10 cellular contexts compared by ENCODE assay signal in genomic region chr4:26020896-26021295, GRCh38.
DNase-seq lines count a peak whose midpoint lies in the region; ATAC-seq and TF ChIP-seq lines count a peak whose summit lies in the region.
"Had no signal": no experiment of that assay in that cellular context is flagged by ENCODE, and none has a peak within 500 bp of the region (broad histone marks: within the 10 kb centered on the region; RNA-seq: fewer than 3 reads in every experiment).

No MANE protein-coding gene starts in this region.

- H3K4me3 ChIP-seq in lower lobe of right lung (no peak overlapping the region), aorta (ENCODE audit: low read length in 2 of 2) (no peak overlapping the region), mucosa of descending colon (no peak overlapping the region), thyroid gland (replicated peaks in 1 of 3) (no peak overlapping the region)

- peaks cover 1% of the 10 kb centered on the region for H3K36me3 Mint-ChIP-seq in T-helper 2 cell treated with Interferon-gamma antibody and Interleukin-4, amounts not matched to agents 5 μg/mL and 100 μg/mL, for 36 hours (ENCODE audit: low read depth)
- no peaks in the 10 kb centered on the region for H3K36me3 Mint-ChIP-seq in MCF 10A (ENCODE audit: insufficient read depth, unreplicated experiment)

- H3K36me3 ChIP-seq in lower lobe of right lung = no peaks in the 10 kb centered on the region
- no peaks in the 10 kb centered on the region for H3K36me3 ChIP-seq in aorta (ENCODE audit: control insufficient read depth in 1 of 2, insufficient read depth in 2 of 2, low read length in 1 of 2)
- no peaks in the 10 kb centered on the region for H3K36me3 ChIP-seq in mucosa of descending colon (ENCODE audit: low read depth)
- no peaks in the 10 kb centered on the region for H3K36me3 ChIP-seq in thyroid gland

- BruUV-seq in MCF 10A (replicated peaks; lab: Mats Ljungman, UMichigan) = no TSS peak

- peak overlapping the region; percentile 17 for H3K27ac Mint-ChIP-seq in T-helper 2 cell treated with Interferon-gamma antibody and Interleukin-4, amounts not matched to agents 5 μg/mL and 100 μg/mL, for 36 hours
- peak overlapping the region; percentile 80 for H3K27ac Mint-ChIP-seq in MCF 10A (ENCODE audit: low read depth, unreplicated experiment)

- H3K27me3 ChIP-seq in lower lobe of right lung (ENCODE audit: low read depth) (no peaks in the 10 kb centered on the region), aorta (ENCODE audit: control insufficient read depth in 1 of 2, insufficient read depth in 2 of 2, low read length in 1 of 2) (no peaks in the 10 kb centered on the region), thyroid gland (no peaks in the 10 kb centered on the region)

- 3 to 8% methylated on average over 6 of the region's 6 CpGs for WGBS in aorta, 2 donors
- WGBS in thyroid gland, 2 donors = 62 to 71% methylated on average over 6 of the region's 6 CpGs

- intact Hi-C loops in MCF 10A (cut with micrococcal nuclease) (loop anchor here (5.0 kb wide), 1 partner anchor 41 kb away; no protein-coding TSS in a partner anchor), lower lobe of right lung (cut with DNase I) (no loop called here), aorta (cut with DNase I) (loop anchor here (5.0 to 10.0 kb wide), 5 partner anchors 61 to 994 kb away; partner anchors contain the start of genes RBPJ (in 1 of the 2) and STIM2 (in 1 of the 2)), mucosa of descending colon (cut with DNase I, micrococcal nuclease) (no loop called here), thyroid gland (cut with DNase I) (loop anchor here (10.0 kb wide), 1 partner anchor 314 kb away; no protein-coding TSS in a partner anchor)

- H3K4me1 Mint-ChIP-seq in T-helper 2 cell treated with Interferon-gamma antibody and Interleukin-4, amounts not matched to agents 5 μg/mL and 100 μg/mL, for 36 hours (ENCODE audit: low read depth) = peaks cover 9% of the 10 kb centered on the region
- H3K4me1 Mint-ChIP-seq in MCF 10A (ENCODE audit: insufficient read depth, unreplicated experiment) = peaks cover 35% of the 10 kb centered on the region

- H3K4me3 Mint-ChIP-seq in T-helper 2 cell treated with Interferon-gamma antibody and Interleukin-4, amounts not matched to agents 5 μg/mL and 100 μg/mL, for 36 hours = no peak overlapping the region
- peak overlapping the region; percentile 5 for H3K4me3 Mint-ChIP-seq in MCF 10A (ENCODE audit: unreplicated experiment)
- H3K4me3 Mint-ChIP-seq: activated T-cell treated with anti-CD3 and anti-CD28 coated beads, Interleukin-2, amount 50 U/mL, for 24 hours had no signal

- H3K9me3 Mint-ChIP-seq in T-helper 2 cell treated with Interferon-gamma antibody and Interleukin-4, amounts not matched to agents 5 μg/mL and 100 μg/mL, for 36 hours = no peaks in the 10 kb centered on the region
- H3K9me3 Mint-ChIP-seq in MCF 10A (ENCODE audit: unreplicated experiment) = no peaks in the 10 kb centered on the region
- H3K9me3 Mint-ChIP-seq: activated T-cell treated with anti-CD3 and anti-CD28 coated beads, Interleukin-2, amount 50 U/mL, for 24 hours had no signal

- H3K27ac ChIP-seq in lower lobe of right lung (peak overlapping the region; percentile 71), aorta (ENCODE audit: low read depth in 1 of 2, low read length in 2 of 2) (peak overlapping the region; percentile 28 to 42), thyroid gland (no peak overlapping the region)

- CTCF ChIA-PET in MCF 10A (lab: Yijun Ruan, JAX) = interaction anchor here (0.7 kb wide), 2 partner anchors 299 to 386 kb away, joined by 3 to 4 read pairs; no protein-coding TSS in a partner anchor

- POLR2A ChIA-PET in MCF 10A (lab: Yijun Ruan, JAX) = interaction anchor here (0.8 kb wide), 1 partner anchor 107 kb away, joined by 3 read pairs; no protein-coding TSS in a partner anchor

- H3K27me3 Mint-ChIP-seq in T-helper 2 cell treated with Interferon-gamma antibody and Interleukin-4, amounts not matched to agents 5 μg/mL and 100 μg/mL, for 36 hours (ENCODE audit: low read depth) = peaks cover 5% of the 10 kb centered on the region
- no peaks in the 10 kb centered on the region for H3K27me3 Mint-ChIP-seq in MCF 10A (ENCODE audit: insufficient read depth, unreplicated experiment)

- TF ChIP-seq CTCF in MCF 10A (IDR thresholded peaks at IDR 0.05; ENCODE audit: unreplicated experiment) (no peak), lower lobe of right lung (IDR thresholded peaks at IDR 0.05) (no peak), mucosa of descending colon (IDR thresholded peaks at IDR 0.05) (no peak), thyroid gland (IDR thresholded peaks at IDR 0.05) (no peak)

- ATAC-seq in lower lobe of right lung = peak; percentile 52 to 75
- no peak for ATAC-seq in aorta (ENCODE audit: low FRiP score)
- no peak for ATAC-seq in HG03025 (IDR thresholded peaks at IDR 0.05; ENCODE audit: low FRiP score, unreplicated experiment)
- no peak for ATAC-seq in mucosa of descending colon

- peaks cover 41% of the 10 kb centered on the region for H3K4me1 ChIP-seq in lower lobe of right lung
- peaks cover under 1 to 5% of the 10 kb centered on the region in 2 donors for H3K4me1 ChIP-seq in aorta (ENCODE audit: control insufficient read depth in 1 of 2, insufficient read depth in 2 of 2, low read length in 2 of 2)
- H3K4me1 ChIP-seq in mucosa of descending colon (ENCODE audit: low read depth) = peaks cover 17% of the 10 kb centered on the region
- H3K4me1 ChIP-seq in thyroid gland = peaks cover 9 to 28% of the 10 kb centered on the region in 2 donors

- H3K9me3 ChIP-seq in lower lobe of right lung (no peaks in the 10 kb centered on the region), aorta (ENCODE audit: control insufficient read depth, low read length) (no peaks in the 10 kb centered on the region), mucosa of descending colon (no peaks in the 10 kb centered on the region), thyroid gland (no peaks in the 10 kb centered on the region)

- TF ChIP-seq POLR2A in thyroid gland (IDR thresholded peaks at IDR 0.05) = no peak

- no peak for DNase-seq in T-helper 2 cell treated with Interferon-gamma antibody and Interleukin-4, amounts not matched to agents 5 μg/mL and 100 μg/mL, for 36 hours (ENCODE audit: low spot score)
- DNase-seq in T-helper 2 cell (no peak), MCF 10A (ENCODE audit: unreplicated experiment) (peak; percentile 46), lower lobe of right lung (no peak), aorta (no peak), mucosa of descending colon (no peak), thyroid gland (no peak)
- DNase-seq: activated T-cell treated with anti-CD3 and anti-CD28 coated beads, Interleukin-2, amount 50 U/mL, for 24 hours; mesendoderm had no signal

Comparison
In these comparisons a context has a peak if more than half of its experiments do, and no peak if none do; other contexts are left out.
1. ATAC-seq: peak in lower lobe of right lung (2 of 2); none in aorta (single experiment), HG03025 (single experiment) and mucosa of descending colon (single experiment).
2. H3K27ac ChIP-seq: peak in lower lobe of right lung (single experiment) and aorta (2 of 2); none in thyroid gland (0 of 3).
3. intact Hi-C loops: an anchor here in MCF 10A (5.0 kb wide), aorta (5.0 to 10.0 kb wide) and thyroid gland (10.0 kb wide); none called in lower lobe of right lung and mucosa of descending colon.